ENCODE assay signal across 19 cellular contexts in the genomic region with DNA sequence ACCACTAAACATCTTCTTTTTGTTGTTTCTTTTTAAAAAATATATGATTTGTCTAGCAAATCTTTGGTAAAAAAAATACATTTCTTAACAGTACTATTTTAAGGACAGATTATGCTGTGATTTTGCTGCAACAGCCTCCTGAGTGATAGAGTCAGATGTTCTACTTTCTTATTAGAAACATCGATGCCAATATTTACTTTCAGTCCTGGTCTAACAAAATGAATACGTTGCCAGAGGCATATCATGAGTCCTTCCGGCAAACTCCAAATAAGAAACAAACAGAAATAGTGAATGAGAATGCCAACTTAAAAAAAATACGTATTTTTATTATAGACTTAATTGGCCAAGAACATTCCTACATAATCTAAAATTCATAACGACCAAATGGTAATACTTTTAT.
"Had no signal": no experiment of that assay in that cellular context is flagged by ENCODE, and none has a peak within 500 bp of the region (broad histone marks: within the 10 kb centered on the region; RNA-seq: fewer than 3 reads in every experiment).

No MANE protein-coding gene starts in this region.

- H3K4me3 Mint-ChIP-seq: activated naive CD4-positive, alpha-beta T cell treated with anti-CD3 and anti-CD28 coated beads, Interleukin-2, amount 50 U/mL, for 24 hours; activated T-cell treated with anti-CD3 and anti-CD28 coated beads, Interleukin-2, amount 50 U/mL, for 72 hours; dendritic cell treated with granulocyte-macrophage colony-stimulating factor and Interleukin-4, amounts not matched to agents 40 ng/mL and 50 ng/mL, for 4 days had no signal

- ATAC-seq: activated CD4-positive, CD25-positive, alpha-beta regulatory T cell treated with anti-CD3 and anti-CD28 coated beads, Interleukin-2, amount 50 U/mL, for 24 hours; activated T-cell treated with anti-CD3 and anti-CD28 coated beads, Interleukin-2, amount 50 U/mL, for 72 hours; left colon; stimulated activated naive CD8-positive, alpha-beta T cell treated with anti-CD3 and anti-CD28 coated beads, Interleukin-15, Interleukin-2, amounts not matched to agents 100 U/mL and 50 U/mL, for 24 hours had no signal

- H3K9me3 Mint-ChIP-seq: activated naive CD4-positive, alpha-beta T cell treated with anti-CD3 and anti-CD28 coated beads, Interleukin-2, amount 50 U/mL, for 24 hours; activated T-cell treated with anti-CD3 and anti-CD28 coated beads, Interleukin-2, amount 50 U/mL, for 72 hours; dendritic cell treated with granulocyte-macrophage colony-stimulating factor and Interleukin-4, amounts not matched to agents 40 ng/mL and 50 ng/mL, for 4 days had no signal

- H3K4me1 ChIP-seq: breast epithelium, uterus had no signal

- H3K27ac ChIP-seq: ascending aorta, breast epithelium, esophagus squamous epithelium, tibial artery, uterus had no signal

- H3K27me3 ChIP-seq: ascending aorta, breast epithelium, esophagus squamous epithelium, tibial artery, uterus had no signal

- H3K27ac Mint-ChIP-seq: activated T-cell treated with anti-CD3 and anti-CD28 coated beads, Interleukin-2, amount 50 U/mL, for 72 hours; dendritic cell treated with granulocyte-macrophage colony-stimulating factor and Interleukin-4, amounts not matched to agents 40 ng/mL and 50 ng/mL, for 4 days had no signal

- H3K27me3 Mint-ChIP-seq: progenitor cell of endocrine pancreas had no signal

- H3K36me3 ChIP-seq: ascending aorta, breast epithelium, esophagus squamous epithelium, tibial artery, uterus had no signal

- H3K9me3 ChIP-seq: breast epithelium, esophagus squamous epithelium, tibial artery, uterus had no signal

- H3K4me3 ChIP-seq: ascending aorta, breast epithelium, lung, tibial artery, uterus had no signal

- H3K36me3 Mint-ChIP-seq: activated naive CD4-positive, alpha-beta T cell treated with anti-CD3 and anti-CD28 coated beads, Interleukin-2, amount 50 U/mL, for 24 hours had no signal

- DNase-seq: activated effector memory CD4-positive, alpha-beta T cell treated with anti-CD3 and anti-CD28 coated beads, Interleukin-2, amount 50 U/mL, for 16 hours; activated T-cell treated with anti-CD3 and anti-CD28 coated beads, Interleukin-2, amount 50 U/mL, for 72 hours; effector memory CD4-positive, alpha-beta T cell; esophagus squamous epithelium; islet precursor cell; left colon; stimulated activated CD4-positive, alpha-beta T cell treated with anti-CD3 and anti-CD28 coated beads, Interleukin-2, amount 100 ng/mL, for 24 hours; stimulated activated naive CD8-positive, alpha-beta T cell treated with anti-CD3 and anti-CD28 coated beads, Interleukin-15, Interleukin-2, amounts not matched to agents 100 U/mL and 50 U/mL, for 24 hours; substantia nigra; T1000; tibial artery; uterus had no signal
